Comparison of ENCODE assay signal across 22 cellular contexts in the genomic region with DNA sequence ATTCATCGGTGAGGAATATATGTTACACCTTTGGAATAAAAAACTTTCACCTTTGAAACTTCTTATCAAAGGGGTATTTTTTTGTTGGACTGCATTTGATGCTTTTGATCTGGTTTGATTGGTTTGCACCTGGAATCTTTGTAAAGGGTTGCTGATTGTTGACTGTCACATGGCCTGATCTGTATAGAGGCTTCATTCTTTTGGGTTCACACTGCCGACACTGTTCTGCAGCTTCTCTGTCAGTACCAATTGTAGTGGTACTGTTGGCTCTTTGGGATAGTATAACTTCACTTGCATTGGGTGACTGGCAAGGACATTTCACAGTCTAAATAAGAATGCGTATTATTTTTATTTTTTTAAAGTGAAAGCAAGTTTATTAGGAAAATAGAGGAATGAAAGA.
"Had no signal": no experiment of that assay in that cellular context is flagged by ENCODE, and none has a peak within 500 bp of the region (broad histone marks: within the 10 kb centered on the region; RNA-seq: fewer than 3 reads in every experiment).

No MANE protein-coding gene starts in this region.

- DNase-seq: activated CD4-positive, alpha-beta T cell treated with anti-CD3 and anti-CD28 coated beads, Interleukin-2, amount 50 U/mL, for 4 hours; activated CD8-positive, alpha-beta memory T cell treated with anti-CD3 and anti-CD28 coated beads for 24 hours; activated CD8-positive, alpha-beta memory T cell treated with anti-CD3 and anti-CD28 coated beads, Interleukin-2, amount 50 U/mL, for 4 hours; activated naive CD4-positive, alpha-beta T cell; activated naive CD8-positive, alpha-beta T cell treated with anti-CD3 and anti-CD28 coated beads for 36 hours; activated T-cell treated with anti-CD3 and anti-CD28 coated beads, Interleukin-2, amount 50 U/mL, for 4 hours; endodermal cell; esophagus squamous epithelium; heart right ventricle; kidney; left lung; ovary; psoas muscle; right cardiac atrium; stimulated activated CD4-positive, alpha-beta T cell treated with anti-CD3 and anti-CD28 coated beads, Interleukin-4, amount 100 ng/mL, for 24 hours; stimulated activated naive CD8-positive, alpha-beta T cell treated with anti-CD3 and anti-CD28 coated beads, Interleukin-15, Interleukin-2, amounts not matched to agents 100 U/mL and 50 U/mL, for 24 hours; T-helper 9 cell had no signal

- H3K27ac ChIP-seq: breast epithelium, coronary artery, esophagus squamous epithelium, gastroesophageal sphincter, heart right ventricle, left lung, ovary, psoas muscle, tibial nerve had no signal

- ATAC-seq: activated T-cell treated with anti-CD3 and anti-CD28 coated beads, Interleukin-2, amount 50 U/mL, for 4 hours; gastroesophageal sphincter; heart right ventricle; left lung; natural killer cell treated with Interleukin-12 subunit alpha and Interleukin-12 subunit beta and Interleukin-15 and Interleukin-18, amount 100 ng/mL, for 72 hours; psoas muscle; right cardiac atrium; stimulated activated naive CD8-positive, alpha-beta T cell treated with anti-CD3 and anti-CD28 coated beads, Interleukin-15, Interleukin-2, amounts not matched to agents 100 U/mL and 50 U/mL, for 24 hours had no signal
